In genomic region chrX:115560211-115560977, GRCh38 we compare ENCODE assay signal across 1 cellular context.
TF ChIP-seq lines count a peak whose summit lies in the region.

No MANE protein-coding gene starts in this region.

TF ChIP-seq in GM23338, 12 proteins besides CTCF, POLR2A, EP300 and RAD21 (continued from another document):
- TF ChIP-seq ETS1 (IDR thresholded peaks at IDR 0.05) (no peak), STAT1 (IDR thresholded peaks at IDR 0.05; ENCODE audit: unreplicated experiment) (no peak), POLR2AphosphoS5 (IDR thresholded peaks at IDR 0.05; ENCODE audit: low read depth) (no peak), EZH2phosphoT487 (IDR thresholded peaks at IDR 0.05; ENCODE audit: unreplicated experiment) (no peak), ZNF114 (CRISPR knock-in tag; IDR thresholded peaks at IDR 0.05) (no peak), EZH2 (IDR thresholded peaks at IDR 0.05; ENCODE audit: low read depth, unreplicated experiment) (no peak), JUNB (IDR thresholded peaks at IDR 0.05; ENCODE audit: unreplicated experiment) (no peak)
